1 cellular context compared by ENCODE assay signal in the genomic region with DNA sequence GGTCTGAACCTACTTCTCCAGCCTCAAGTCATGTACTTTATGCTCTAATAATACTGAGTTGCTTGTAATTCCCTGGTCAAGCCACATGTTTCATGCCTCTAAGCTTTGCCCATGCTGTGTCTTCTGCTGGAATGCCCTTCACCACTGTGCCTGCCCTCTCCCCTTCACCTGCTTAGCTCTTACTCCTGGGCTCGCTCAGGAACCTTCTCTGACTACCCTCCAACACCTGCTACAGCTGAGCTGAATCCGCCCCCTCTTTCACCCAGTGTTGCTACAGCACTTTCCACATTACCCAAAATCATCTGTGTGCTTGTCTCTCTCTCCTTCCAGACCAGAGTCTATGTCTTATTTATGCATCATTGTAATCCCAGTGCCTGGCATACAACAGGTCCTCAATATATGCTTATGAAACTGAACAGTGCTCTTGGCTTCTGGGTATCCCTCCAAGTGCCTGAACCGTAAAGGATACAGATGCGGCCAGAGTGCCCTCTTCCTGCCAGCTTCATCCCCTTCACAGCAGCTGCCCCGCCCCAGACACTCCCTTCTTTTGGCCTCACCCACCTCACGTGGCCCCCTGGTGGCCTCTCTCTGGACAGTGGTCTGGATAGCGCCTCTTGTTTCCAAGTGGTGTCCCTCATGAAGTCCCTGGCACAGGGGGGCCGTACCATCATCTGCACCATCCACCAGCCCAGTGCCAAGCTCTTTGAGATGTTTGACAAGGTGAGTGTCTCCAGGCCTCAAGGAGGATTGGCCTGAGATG.
TF ChIP-seq lines count a peak whose summit lies in the region.

No MANE protein-coding gene starts in this region.

TF ChIP-seq in HCT116, 20 proteins besides CTCF, POLR2A, EP300 and RAD21 (continued from another document):
- TF ChIP-seq ATF3 (IDR thresholded peaks at IDR 0.05) (no peak), MAX (IDR thresholded peaks at IDR 0.05) (no peak), REST (IDR thresholded peaks at IDR 0.05; ENCODE audit: low read depth) (no peak), ELF1 (IDR thresholded peaks at IDR 0.05; ENCODE audit: borderline replicate concordance, low read depth) (no peak), EZH2phosphoT487 (IDR thresholded peaks at IDR 0.05; ENCODE audit: borderline replicate concordance) (no peak), ZFX (IDR thresholded peaks at IDR 0.05) (no peak), SRF (IDR thresholded peaks at IDR 0.05; ENCODE audit: low read depth) (no peak)
